In genomic region chr7:114293289-114294012, GRCh38 we compare ENCODE assay signal across 1 cellular context.
A peak's percentile ranks its signal among the peaks of the same experiment; 100 is the strongest.
TF ChIP-seq lines count a peak whose summit lies in the region.

No MANE protein-coding gene starts in this region.

TF ChIP-seq in HEK293, 187 proteins besides CTCF, POLR2A, EP300 and RAD21 (continued from another document):
- TF ChIP-seq ZFHX2 (tag by site-specific recombination; conservative IDR thresholded peaks at IDR 0.05) (no peak), MZF1 (tag by site-specific recombination; IDR thresholded peaks at IDR 0.05; ENCODE audit: borderline replicate concordance) (peak; percentile 42; the same call in 1 of the 2 replicates), ZNF214 (tag by site-specific recombination; IDR thresholded peaks at IDR 0.05; ENCODE audit: borderline replicate concordance) (no peak), ZNF660 (tag by site-specific recombination; IDR thresholded peaks at IDR 0.05) (no peak), ZNF785 (tag by site-specific recombination; IDR thresholded peaks at IDR 0.05) (no peak)
- TF ChIP-seq, protein P1, sequence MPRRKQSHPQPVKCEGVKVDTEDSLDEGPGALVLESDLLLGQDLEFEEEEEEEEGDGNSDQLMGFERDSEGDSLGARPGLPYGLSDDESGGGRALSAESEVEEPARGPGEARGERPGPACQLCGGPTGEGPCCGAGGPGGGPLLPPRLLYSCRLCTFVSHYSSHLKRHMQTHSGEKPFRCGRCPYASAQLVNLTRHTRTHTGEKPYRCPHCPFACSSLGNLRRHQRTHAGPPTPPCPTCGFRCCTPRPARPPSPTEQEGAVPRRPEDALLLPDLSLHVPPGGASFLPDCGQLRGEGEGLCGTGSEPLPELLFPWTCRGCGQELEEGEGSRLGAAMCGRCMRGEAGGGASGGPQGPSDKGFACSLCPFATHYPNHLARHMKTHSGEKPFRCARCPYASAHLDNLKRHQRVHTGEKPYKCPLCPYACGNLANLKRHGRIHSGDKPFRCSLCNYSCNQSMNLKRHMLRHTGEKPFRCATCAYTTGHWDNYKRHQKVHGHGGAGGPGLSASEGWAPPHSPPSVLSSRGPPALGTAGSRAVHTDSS (tag by site-specific recombination; IDR thresholded peaks at IDR 0.05): no peak
TF ChIP-seq in HEK293: peak in this region for 3.
